ENCODE assay signal across 1 cellular context in the genomic region with DNA sequence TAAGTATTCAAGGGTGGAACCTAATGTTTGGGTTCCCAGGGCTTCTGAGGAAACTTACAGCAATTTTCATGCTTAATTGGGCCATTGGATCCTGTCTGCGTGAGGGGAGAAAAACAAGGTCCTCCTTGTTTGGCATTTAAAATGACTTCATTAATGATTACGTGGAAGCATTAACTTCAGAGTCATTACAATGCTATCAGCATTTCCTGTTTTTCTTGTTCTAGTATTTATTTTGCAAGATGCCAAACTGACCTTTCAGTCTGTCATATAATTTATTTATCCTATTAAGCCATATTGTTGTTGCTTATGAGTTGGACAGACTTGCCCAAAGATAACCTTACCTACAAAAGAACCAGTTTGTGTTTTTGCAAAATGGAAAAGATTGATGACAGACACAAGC.
TF ChIP-seq lines count a peak whose summit lies in the region.

No MANE protein-coding gene starts in this region.

TF ChIP-seq in GM23338, 12 proteins besides CTCF, POLR2A, EP300 and RAD21 (continued from another document):
- TF ChIP-seq, protein P1, sequence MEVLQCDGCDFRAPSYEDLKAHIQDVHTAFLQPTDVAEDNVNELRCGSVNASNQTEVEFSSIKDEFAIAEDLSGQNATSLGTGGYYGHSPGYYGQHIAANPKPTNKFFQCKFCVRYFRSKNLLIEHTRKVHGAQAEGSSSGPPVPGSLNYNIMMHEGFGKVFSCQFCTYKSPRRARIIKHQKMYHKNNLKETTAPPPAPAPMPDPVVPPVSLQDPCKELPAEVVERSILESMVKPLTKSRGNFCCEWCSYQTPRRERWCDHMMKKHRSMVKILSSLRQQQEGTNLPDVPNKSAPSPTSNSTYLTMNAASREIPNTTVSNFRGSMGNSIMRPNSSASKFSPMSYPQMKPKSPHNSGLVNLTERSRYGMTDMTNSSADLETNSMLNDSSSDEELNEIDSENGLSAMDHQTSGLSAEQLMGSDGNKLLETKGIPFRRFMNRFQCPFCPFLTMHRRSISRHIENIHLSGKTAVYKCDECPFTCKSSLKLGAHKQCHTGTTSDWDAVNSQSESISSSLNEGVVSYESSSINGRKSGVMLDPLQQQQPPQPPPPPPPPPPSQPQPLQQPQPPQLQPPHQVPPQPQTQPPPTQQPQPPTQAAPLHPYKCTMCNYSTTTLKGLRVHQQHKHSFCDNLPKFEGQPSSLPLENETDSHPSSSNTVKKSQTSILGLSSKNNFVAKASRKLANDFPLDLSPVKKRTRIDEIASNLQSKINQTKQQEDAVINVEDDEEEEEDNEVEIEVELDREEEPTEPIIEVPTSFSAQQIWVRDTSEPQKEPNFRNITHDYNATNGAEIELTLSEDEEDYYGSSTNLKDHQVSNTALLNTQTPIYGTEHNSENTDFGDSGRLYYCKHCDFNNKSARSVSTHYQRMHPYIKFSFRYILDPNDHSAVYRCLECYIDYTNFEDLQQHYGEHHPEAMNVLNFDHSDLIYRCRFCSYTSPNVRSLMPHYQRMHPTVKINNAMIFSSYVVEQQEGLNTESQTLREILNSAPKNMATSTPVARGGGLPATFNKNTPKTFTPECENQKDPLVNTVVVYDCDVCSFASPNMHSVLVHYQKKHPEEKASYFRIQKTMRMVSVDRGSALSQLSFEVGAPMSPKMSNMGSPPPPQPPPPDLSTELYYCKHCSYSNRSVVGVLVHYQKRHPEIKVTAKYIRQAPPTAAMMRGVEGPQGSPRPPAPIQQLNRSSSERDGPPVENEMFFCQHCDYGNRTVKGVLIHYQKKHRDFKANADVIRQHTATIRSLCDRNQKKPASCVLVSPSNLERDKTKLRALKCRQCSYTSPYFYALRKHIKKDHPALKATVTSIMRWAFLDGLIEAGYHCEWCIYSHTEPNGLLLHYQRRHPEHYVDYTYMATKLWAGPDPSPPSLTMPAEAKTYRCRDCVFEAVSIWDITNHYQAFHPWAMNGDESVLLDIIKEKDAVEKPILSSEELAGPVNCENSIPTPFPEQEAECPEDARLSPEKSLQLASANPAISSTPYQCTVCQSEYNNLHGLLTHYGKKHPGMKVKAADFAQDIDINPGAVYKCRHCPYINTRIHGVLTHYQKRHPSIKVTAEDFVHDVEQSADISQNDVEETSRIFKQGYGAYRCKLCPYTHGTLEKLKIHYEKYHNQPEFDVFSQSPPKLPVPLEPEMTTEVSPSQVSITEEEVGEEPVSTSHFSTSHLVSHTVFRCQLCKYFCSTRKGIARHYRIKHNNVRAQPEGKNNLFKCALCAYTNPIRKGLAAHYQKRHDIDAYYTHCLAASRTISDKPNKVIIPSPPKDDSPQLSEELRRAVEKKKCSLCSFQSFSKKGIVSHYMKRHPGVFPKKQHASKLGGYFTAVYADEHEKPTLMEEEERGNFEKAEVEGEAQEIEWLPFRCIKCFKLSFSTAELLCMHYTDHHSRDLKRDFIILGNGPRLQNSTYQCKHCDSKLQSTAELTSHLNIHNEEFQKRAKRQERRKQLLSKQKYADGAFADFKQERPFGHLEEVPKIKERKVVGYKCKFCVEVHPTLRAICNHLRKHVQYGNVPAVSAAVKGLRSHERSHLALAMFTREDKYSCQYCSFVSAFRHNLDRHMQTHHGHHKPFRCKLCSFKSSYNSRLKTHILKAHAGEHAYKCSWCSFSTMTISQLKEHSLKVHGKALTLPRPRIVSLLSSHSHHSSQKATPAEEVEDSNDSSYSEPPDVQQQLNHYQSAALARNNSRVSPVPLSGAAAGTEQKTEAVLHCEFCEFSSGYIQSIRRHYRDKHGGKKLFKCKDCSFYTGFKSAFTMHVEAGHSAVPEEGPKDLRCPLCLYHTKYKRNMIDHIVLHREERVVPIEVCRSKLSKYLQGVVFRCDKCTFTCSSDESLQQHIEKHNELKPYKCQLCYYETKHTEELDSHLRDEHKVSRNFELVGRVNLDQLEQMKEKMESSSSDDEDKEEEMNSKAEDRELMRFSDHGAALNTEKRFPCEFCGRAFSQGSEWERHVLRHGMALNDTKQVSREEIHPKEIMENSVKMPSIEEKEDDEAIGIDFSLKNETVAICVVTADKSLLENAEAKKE (CRISPR knock-in tag; IDR thresholded peaks at IDR 0.05), result no peak
- TF ChIP-seq, protein P2, sequence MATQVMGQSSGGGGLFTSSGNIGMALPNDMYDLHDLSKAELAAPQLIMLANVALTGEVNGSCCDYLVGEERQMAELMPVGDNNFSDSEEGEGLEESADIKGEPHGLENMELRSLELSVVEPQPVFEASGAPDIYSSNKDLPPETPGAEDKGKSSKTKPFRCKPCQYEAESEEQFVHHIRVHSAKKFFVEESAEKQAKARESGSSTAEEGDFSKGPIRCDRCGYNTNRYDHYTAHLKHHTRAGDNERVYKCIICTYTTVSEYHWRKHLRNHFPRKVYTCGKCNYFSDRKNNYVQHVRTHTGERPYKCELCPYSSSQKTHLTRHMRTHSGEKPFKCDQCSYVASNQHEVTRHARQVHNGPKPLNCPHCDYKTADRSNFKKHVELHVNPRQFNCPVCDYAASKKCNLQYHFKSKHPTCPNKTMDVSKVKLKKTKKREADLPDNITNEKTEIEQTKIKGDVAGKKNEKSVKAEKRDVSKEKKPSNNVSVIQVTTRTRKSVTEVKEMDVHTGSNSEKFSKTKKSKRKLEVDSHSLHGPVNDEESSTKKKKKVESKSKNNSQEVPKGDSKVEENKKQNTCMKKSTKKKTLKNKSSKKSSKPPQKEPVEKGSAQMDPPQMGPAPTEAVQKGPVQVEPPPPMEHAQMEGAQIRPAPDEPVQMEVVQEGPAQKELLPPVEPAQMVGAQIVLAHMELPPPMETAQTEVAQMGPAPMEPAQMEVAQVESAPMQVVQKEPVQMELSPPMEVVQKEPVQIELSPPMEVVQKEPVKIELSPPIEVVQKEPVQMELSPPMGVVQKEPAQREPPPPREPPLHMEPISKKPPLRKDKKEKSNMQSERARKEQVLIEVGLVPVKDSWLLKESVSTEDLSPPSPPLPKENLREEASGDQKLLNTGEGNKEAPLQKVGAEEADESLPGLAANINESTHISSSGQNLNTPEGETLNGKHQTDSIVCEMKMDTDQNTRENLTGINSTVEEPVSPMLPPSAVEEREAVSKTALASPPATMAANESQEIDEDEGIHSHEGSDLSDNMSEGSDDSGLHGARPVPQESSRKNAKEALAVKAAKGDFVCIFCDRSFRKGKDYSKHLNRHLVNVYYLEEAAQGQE (IDR thresholded peaks at IDR 0.05; ENCODE audit: unreplicated experiment), result no peak
- TF ChIP-seq EZH2 (IDR thresholded peaks at IDR 0.05; ENCODE audit: low read depth, unreplicated experiment) (no peak), JUNB (IDR thresholded peaks at IDR 0.05; ENCODE audit: unreplicated experiment) (no peak)
TF ChIP-seq in GM23338: peak in this region for 0.
